ENCODE assay signal across 8 cellular contexts in the genomic region with DNA sequence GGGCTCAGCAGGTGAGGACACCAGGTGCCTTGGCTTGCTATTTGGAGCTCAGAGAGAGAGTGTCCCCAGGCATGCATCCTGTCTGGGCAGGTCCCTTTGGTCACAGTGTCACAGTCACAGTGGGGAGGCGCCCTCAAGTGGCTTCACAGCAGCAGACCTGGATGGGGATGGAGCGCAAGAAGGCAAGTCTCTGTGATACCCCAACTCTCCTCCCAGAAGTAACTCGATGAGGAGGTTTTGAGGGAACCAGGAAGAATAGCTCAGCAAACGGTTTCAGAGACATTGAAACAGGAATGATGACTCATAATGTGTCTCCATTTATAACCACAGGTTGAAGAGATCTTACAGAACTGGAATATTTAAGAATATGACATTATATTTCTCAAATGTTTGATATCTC.
A peak's percentile ranks its signal among the peaks of the same experiment; 100 is the strongest.
DNase-seq lines count a peak whose midpoint lies in the region; ATAC-seq and TF ChIP-seq lines count a peak whose summit lies in the region.

No MANE protein-coding gene starts in this region.

- TF ChIP-seq CTCF in brain microvascular endothelial cell (IDR thresholded peaks at IDR 0.05; ENCODE audit: low read depth, low read length, missing control alignments) (peak; percentile 47), right lobe of liver (IDR thresholded peaks at IDR 0.05) (peak; percentile 22 to 48 (median 39)), psoas muscle (IDR thresholded peaks at IDR 0.05) (no peak)

- peak; percentile 96 for ATAC-seq in HG02610 (IDR thresholded peaks at IDR 0.05; ENCODE audit: unreplicated experiment)
- ATAC-seq in right lobe of liver, result peak; percentile 54 to 77 (median 70)
- no peak for ATAC-seq in psoas muscle

- WGBS in right lobe of liver (ENCODE audit: insufficient coverage, low coverage, low lambda C conversion rate, missing lambda C conversion rate), result 4% methylated on average over 3 of the region's 4 CpGs
- WGBS in psoas muscle, 3 donors, result 33 to 37% (median 34%) methylated on average over 4 of the region's 4 CpGs

- peak; percentile 4 for DNase-seq in stimulated activated CD4-positive, alpha-beta T cell treated with anti-CD3 and anti-CD28 coated beads, Interleukin-12 subunit alpha, Interleukin-12 subunit beta, amount 100 ng/mL, for 4 hours
- no peak for DNase-seq in stimulated activated CD4-positive, alpha-beta T cell treated with anti-CD3 and anti-CD28 coated beads, Interleukin-4, amount 100 ng/mL, for 4 hours
- DNase-seq in NCI-H524 (lab: John Stamatoyannopoulos, UW) (peak; percentile 43 to 70), brain microvascular endothelial cell (peak; percentile 6), right lobe of liver (peak; percentile 51 to 68 (median 55)), mesenteric fat pad (ENCODE audit: low spot score) (no peak), psoas muscle (no peak)

- TF ChIP-seq POLR2A in right lobe of liver (IDR thresholded peaks at IDR 0.05), result no peak

- H3K4me1 ChIP-seq in right lobe of liver (no peaks in the 10 kb centered on the region), psoas muscle (no peaks in the 10 kb centered on the region)

- H3K27me3 ChIP-seq in brain microvascular endothelial cell (replicated peaks) (no peaks in the 10 kb centered on the region), right lobe of liver (no peaks in the 10 kb centered on the region), psoas muscle (ENCODE audit: insufficient read depth in 3 of 3, low read length in 2 of 3) (peaks cover 0 to 46% (median 10%) of the 10 kb centered on the region in 3 donors)

- intact Hi-C loops in right lobe of liver (cut with DNase I), result no loop called here
- intact Hi-C loops in psoas muscle (cut with DNase I), result loop anchor here in 1 of 2 donors (5.0 kb wide), 1 partner anchor 133 kb away; no protein-coding TSS in a partner anchor

- H3K4me3 ChIP-seq in brain microvascular endothelial cell (ENCODE audit: low read depth, low read length), result no peak overlapping the region
- H3K4me3 ChIP-seq in right lobe of liver, result no peak overlapping the region
- no peak overlapping the region for H3K4me3 ChIP-seq in psoas muscle

- H3K36me3 ChIP-seq in brain microvascular endothelial cell (replicated peaks) (no peaks in the 10 kb centered on the region), right lobe of liver (no peaks in the 10 kb centered on the region), psoas muscle (ENCODE audit: insufficient read depth in 1 of 2, low read depth in 1 of 2) (no peaks in the 10 kb centered on the region)

- in situ Hi-C loops in brain microvascular endothelial cell (cut with HindIII; ENCODE audit: low pct_ligation_motif_present, low sequenced_read_pairs), result no loop called here

- H3K27ac ChIP-seq in brain microvascular endothelial cell, result no peak overlapping the region
- no peak overlapping the region for H3K27ac ChIP-seq in right lobe of liver
- H3K27ac ChIP-seq in psoas muscle, result no peak overlapping the region

- no peaks in the 10 kb centered on the region for H3K9me3 ChIP-seq in right lobe of liver
- H3K9me3 ChIP-seq in psoas muscle, result no peaks in the 10 kb centered on the region

Comparison
In these comparisons a context has a peak if more than half of its experiments do, and no peak if none do; other contexts are left out.
1. DNase-seq: peak in stimulated activated CD4-positive, alpha-beta T cell treated with anti-CD3 and anti-CD28 coated beads, Interleukin-12 subunit alpha, Interleukin-12 subunit beta, amount 100 ng/mL, for 4 hours (single experiment), NCI-H524 (2 of 2), brain microvascular endothelial cell (single experiment) and right lobe of liver (3 of 3); none in stimulated activated CD4-positive, alpha-beta T cell treated with anti-CD3 and anti-CD28 coated beads, Interleukin-4, amount 100 ng/mL, for 4 hours (0 of 2), mesenteric fat pad (single experiment) and psoas muscle (0 of 2).
2. ATAC-seq: peak in HG02610 (single experiment) and right lobe of liver (4 of 4); none in psoas muscle (0 of 4).